20 cellular contexts compared by ENCODE assay signal in genomic region chr6:132058975-132059374, GRCh38.
"Had no signal": no experiment of that assay in that cellular context is flagged by ENCODE, and none has a peak within 500 bp of the region (broad histone marks: within the 10 kb centered on the region; RNA-seq: fewer than 3 reads in every experiment).

No MANE protein-coding gene starts in this region.

- H3K4me3 ChIP-seq: breast epithelium, esophagus muscularis mucosa, left lung, right atrium auricular region, skin epidermis, testis, upper lobe of left lung had no signal

- H3K9me3 ChIP-seq: esophagus muscularis mucosa, left lung, right atrium auricular region, testis, upper lobe of left lung had no signal

- DNase-seq: activated CD4-positive, alpha-beta T cell treated with anti-CD3 and anti-CD28 coated beads for 36 hours; activated CD4-positive, alpha-beta T cell treated with anti-CD3 and anti-CD28 coated beads, Interleukin-2, amount 50 U/mL, for 48 hours; activated gamma-delta T cell; dermis blood vessel endothelial cell; effector memory CD4-positive, alpha-beta T cell; head of caudate nucleus; left lung; midbrain; nephron progenitor cell; occipital lobe; stimulated activated CD4-positive, alpha-beta T cell treated with anti-CD3 and anti-CD28 coated beads, Interleukin-15, amount 100 ng/mL, for 24 hours; stimulated activated CD4-positive, alpha-beta T cell treated with anti-CD3 and anti-CD28 coated beads, Interleukin-2, amount 100 ng/mL, for 48 hours; stimulated activated naive CD8-positive, alpha-beta T cell treated with anti-CD3 and anti-CD28 coated beads, Interleukin-15, amount 100 ng/mL, for 72 hours; testis; upper lobe of left lung had no signal

- H3K27ac ChIP-seq: breast epithelium, esophagus muscularis mucosa, left lung, right atrium auricular region, testis, upper lobe of left lung had no signal

- H3K36me3 ChIP-seq: breast epithelium, esophagus muscularis mucosa, left lung, right atrium auricular region, upper lobe of left lung had no signal

- H3K4me1 ChIP-seq: breast epithelium, left lung, upper lobe of left lung had no signal

- H3K27me3 ChIP-seq: breast epithelium, esophagus muscularis mucosa, left lung, right atrium auricular region, testis, upper lobe of left lung had no signal

- ATAC-seq: activated CD4-positive, alpha-beta T cell treated with anti-CD3 and anti-CD28 coated beads for 36 hours; left lung; stimulated activated naive CD8-positive, alpha-beta T cell treated with anti-CD3 and anti-CD28 coated beads, Interleukin-15, amount 100 ng/mL, for 72 hours; WTC11 had no signal
